Comparison of ENCODE assay signal across 31 cellular contexts in genomic region chr18:57940166-57940565, GRCh38.
"Had no signal": no experiment of that assay in that cellular context is flagged by ENCODE, and none has a peak within 500 bp of the region (broad histone marks: within the 10 kb centered on the region; RNA-seq: fewer than 3 reads in every experiment).

No MANE protein-coding gene starts in this region.

- H3K36me3 ChIP-seq: ascending aorta, cardiac muscle cell, SJCRH30, WERI-Rb-1 had no signal

- H3K4me1 ChIP-seq: ascending aorta, SJCRH30 had no signal

- H3K36me3 Mint-ChIP-seq: activated CD8-positive, alpha-beta memory T cell treated with anti-CD3 and anti-CD28 coated beads, Interleukin-2, amount 10 ng/mL, durations not matched to agents 7 days and 5 days; activated naive CD4-positive, alpha-beta T cell treated with anti-CD3 and anti-CD28 coated beads, Interleukin-2, amount 50 U/mL, for 24 hours; activated naive CD8-positive, alpha-beta T cell treated with anti-CD3 and anti-CD28 coated beads, Interleukin-2, amount 10 ng/mL, durations not matched to agents 7 days and 5 days had no signal

- ATAC-seq: activated CD8-positive, alpha-beta memory T cell treated with anti-CD3 and anti-CD28 coated beads, Interleukin-2, amount 10 ng/mL, durations not matched to agents 7 days and 5 days; Panc1 had no signal

- H3K27ac ChIP-seq: ascending aorta, cardiac muscle cell, KMS-11, SJCRH30, SK-N-MC, WERI-Rb-1 had no signal

- H3K9me3 Mint-ChIP-seq: activated CD4-positive, alpha-beta memory T cell treated with anti-CD3 and anti-CD28 coated beads, Interleukin-2, amount 10 ng/mL, durations not matched to agents 7 days and 5 days; activated naive CD4-positive, alpha-beta T cell treated with anti-CD3 and anti-CD28 coated beads, Interleukin-2, amount 50 U/mL, for 24 hours; activated naive CD8-positive, alpha-beta T cell treated with anti-CD3 and anti-CD28 coated beads, Interleukin-2, amount 10 ng/mL, durations not matched to agents 7 days and 5 days had no signal

- H3K4me3 ChIP-seq: ascending aorta, cardiac muscle cell, SJCRH30, SK-N-MC had no signal

- H3K9me3 ChIP-seq: ascending aorta, SJCRH30 had no signal

- H3K4me1 Mint-ChIP-seq: activated CD4-positive, alpha-beta memory T cell treated with anti-CD3 and anti-CD28 coated beads, Interleukin-2, amount 10 ng/mL, durations not matched to agents 7 days and 5 days; activated CD8-positive, alpha-beta memory T cell treated with anti-CD3 and anti-CD28 coated beads, Interleukin-2, amount 10 ng/mL, durations not matched to agents 7 days and 5 days; activated naive CD4-positive, alpha-beta T cell treated with anti-CD3 and anti-CD28 coated beads, Interleukin-2, amount 50 U/mL, for 24 hours; activated naive CD8-positive, alpha-beta T cell treated with anti-CD3 and anti-CD28 coated beads, Interleukin-2, amount 10 ng/mL, durations not matched to agents 7 days and 5 days had no signal

- DNase-seq: activated CD4-positive, alpha-beta memory T cell treated with anti-CD3 and anti-CD28 coated beads, Interleukin-2, amount 10 ng/mL, durations not matched to agents 7 days and 5 days; activated CD4-positive, alpha-beta T cell treated with anti-CD3 and anti-CD28 coated beads for 1 hour; activated CD4-positive, alpha-beta T cell treated with anti-CD3 and anti-CD28 coated beads for 48 hours; activated CD4-positive, CD25-positive, alpha-beta regulatory T cell; activated CD8-positive, alpha-beta memory T cell treated with anti-CD3 and anti-CD28 coated beads for 24 hours; activated CD8-positive, alpha-beta memory T cell treated with anti-CD3 and anti-CD28 coated beads, Interleukin-2, amount 10 ng/mL, durations not matched to agents 7 days and 5 days; activated CD8-positive, alpha-beta memory T cell treated with anti-CD3 and anti-CD28 coated beads, Interleukin-2, amount 50 U/mL, for 48 hours; activated effector memory CD4-positive, alpha-beta T cell treated with anti-CD3 and anti-CD28 coated beads, Interleukin-2, amount 50 U/mL, for 16 hours; activated naive CD4-positive, alpha-beta T cell; activated naive CD8-positive, alpha-beta T cell treated with anti-CD3 and anti-CD28 coated beads, Interleukin-2, amount 10 ng/mL, durations not matched to agents 7 days and 5 days; activated T-cell treated with anti-CD3 and anti-CD28 coated beads, Interleukin-2, amount 50 U/mL, for 48 hours; amygdala; MM.1S; MV-4-11; NCI-H1092; NCI-H1436 treated with DMSO at 0.1 percent for 48 hours; NCI-H1694 treated with DMSO at 0.1 percent for 48 hours; NCI-H2029; NCI-H510A; NCI-H526 treated with DMSO at 0.1 percent for 48 hours; NCI-H774; SHP77; SJCRH30; T1000; WERI-Rb-1 had no signal

- H3K27ac Mint-ChIP-seq: activated CD4-positive, alpha-beta memory T cell treated with anti-CD3 and anti-CD28 coated beads, Interleukin-2, amount 10 ng/mL, durations not matched to agents 7 days and 5 days; activated CD8-positive, alpha-beta memory T cell treated with anti-CD3 and anti-CD28 coated beads, Interleukin-2, amount 10 ng/mL, durations not matched to agents 7 days and 5 days; activated naive CD4-positive, alpha-beta T cell treated with anti-CD3 and anti-CD28 coated beads, Interleukin-2, amount 50 U/mL, for 24 hours; activated naive CD8-positive, alpha-beta T cell treated with anti-CD3 and anti-CD28 coated beads, Interleukin-2, amount 10 ng/mL, durations not matched to agents 7 days and 5 days had no signal

- H3K27me3 ChIP-seq: ascending aorta, cardiac muscle cell, SJCRH30 had no signal

- H3K4me3 Mint-ChIP-seq: activated CD4-positive, alpha-beta memory T cell treated with anti-CD3 and anti-CD28 coated beads, Interleukin-2, amount 10 ng/mL, durations not matched to agents 7 days and 5 days; activated CD8-positive, alpha-beta memory T cell treated with anti-CD3 and anti-CD28 coated beads, Interleukin-2, amount 10 ng/mL, durations not matched to agents 7 days and 5 days; activated naive CD4-positive, alpha-beta T cell treated with anti-CD3 and anti-CD28 coated beads, Interleukin-2, amount 50 U/mL, for 24 hours; activated naive CD8-positive, alpha-beta T cell treated with anti-CD3 and anti-CD28 coated beads, Interleukin-2, amount 10 ng/mL, durations not matched to agents 7 days and 5 days had no signal
